18 cellular contexts compared by ENCODE assay signal in the genomic region with DNA sequence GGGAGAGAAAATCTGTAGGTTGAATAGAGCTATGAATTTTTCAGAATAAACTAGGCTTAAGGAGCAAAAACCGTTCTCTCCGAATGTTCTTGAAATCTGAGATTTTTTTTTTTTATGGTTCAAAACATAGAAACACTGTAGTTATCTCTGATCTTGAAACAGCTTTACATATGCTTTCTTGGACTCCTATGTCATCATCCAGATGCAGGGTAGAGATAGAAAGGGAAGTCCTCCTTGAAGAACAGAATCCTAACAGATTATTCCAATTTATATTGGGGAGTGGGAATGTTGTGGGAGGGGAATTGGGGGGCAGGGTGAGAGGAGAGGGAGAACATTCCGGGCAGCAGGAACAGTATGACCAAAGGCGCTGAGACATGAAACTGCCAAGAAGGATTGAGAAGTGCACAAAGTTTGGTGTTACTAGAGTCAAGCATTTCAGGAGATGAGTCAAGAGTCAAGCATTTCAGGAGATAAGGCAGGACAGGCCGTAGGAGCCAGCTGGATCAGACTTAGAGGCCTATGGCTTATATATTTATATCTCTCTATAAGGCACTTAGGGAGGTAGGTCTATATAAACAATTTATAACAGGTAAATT. TPM values are rescaled to one million over a fixed set of nuclear protein-coding genes. Genes with fewer than 3 reads are reported as not detected.
A peak's percentile ranks its signal among the peaks of the same experiment; 100 is the strongest.
DNase-seq lines count a peak whose midpoint lies in the region; ATAC-seq and TF ChIP-seq lines count a peak whose summit lies in the region.
"Had no signal": no experiment of that assay in that cellular context is flagged by ENCODE, and none has a peak within 500 bp of the region (broad histone marks: within the 10 kb centered on the region; RNA-seq: fewer than 3 reads in every experiment).

No MANE protein-coding gene starts in this region.

- H3K9me3 Mint-ChIP-seq in glutamatergic neuron (ENCODE audit: unreplicated experiment): no peaks in the 10 kb centered on the region
- H3K9me3 Mint-ChIP-seq: activated B cell treated with CpG ODN at 0.5 μM for 24 hours; CD4-positive, alpha-beta T cell had no signal

- H3K36me3 ChIP-seq in heart right ventricle: no peaks in the 10 kb centered on the region
- H3K36me3 ChIP-seq: neutrophil, stomach had no signal

- H3K27ac ChIP-seq in heart right ventricle: peak overlapping the region in 8 of 10 donors; percentile 8 to 74 (median 38)
- H3K27ac ChIP-seq: neutrophil had no signal

- 59 to 72% methylated on average over 5 of the region's 5 CpGs for WGBS in heart right ventricle, 2 donors

- DNase-seq in HS-27A (ENCODE audit: low read depth): peak; percentile 78
- DNase-seq in SW 1271 (lab: John Stamatoyannopoulos, UW): peak; percentile 4 to 73
- DNase-seq in heart right ventricle: no peak
- DNase-seq in renal cortical epithelial cell (ENCODE audit: low read depth): peak; percentile 46
- no peak for DNase-seq in pons (ENCODE audit: low spot score)
- DNase-seq in dermis blood vessel endothelial cell: no peak
- no peak for DNase-seq in glutamatergic neuron
- DNase-seq: activated B cell treated with CpG ODN at 0.5 μM for 24 hours; activated naive CD4-positive, alpha-beta T cell treated with anti-CD3 and anti-CD28 coated beads, Interleukin-2, amount 50 U/mL, for 16 hours; CD4-positive, alpha-beta T cell; GF-D8; GOT3; hypothalamus; MV-4-11; NCI-H2171; small intestine; stomach had no signal

- no peaks in the 10 kb centered on the region for H3K27me3 ChIP-seq in heart right ventricle
- H3K27me3 ChIP-seq: stomach had no signal

- H3K27me3 Mint-ChIP-seq in glutamatergic neuron (ENCODE audit: unreplicated experiment): peaks cover 1% of the 10 kb centered on the region

- intact Hi-C loops in heart right ventricle (cut with DNase I): no loop called here

- no peaks in the 10 kb centered on the region for H3K9me3 ChIP-seq in heart right ventricle
- H3K9me3 ChIP-seq: neutrophil, stomach had no signal

- H3K36me3 Mint-ChIP-seq in glutamatergic neuron (ENCODE audit: unreplicated experiment): no peaks in the 10 kb centered on the region

- H3K4me1 ChIP-seq in heart right ventricle: peaks cover 0 to 83% (median 31%) of the 10 kb centered on the region in 9 donors

- H3K4me3 ChIP-seq in heart right ventricle: no peak overlapping the region
- H3K4me3 ChIP-seq: stomach had no signal

- H3K4me3 Mint-ChIP-seq in glutamatergic neuron (ENCODE audit: unreplicated experiment): no peak overlapping the region
- H3K4me3 Mint-ChIP-seq: activated B cell treated with CpG ODN at 0.5 μM for 24 hours; CD4-positive, alpha-beta T cell had no signal

- H3K4me1 Mint-ChIP-seq in glutamatergic neuron (ENCODE audit: low read depth, unreplicated experiment): peaks cover 44% of the 10 kb centered on the region
- H3K4me1 Mint-ChIP-seq: activated B cell treated with CpG ODN at 0.5 μM for 24 hours had no signal

- no peak overlapping the region for H3K27ac Mint-ChIP-seq in glutamatergic neuron (ENCODE audit: unreplicated experiment)
- H3K27ac Mint-ChIP-seq: activated B cell treated with CpG ODN at 0.5 μM for 24 hours; CD4-positive, alpha-beta T cell had no signal

- no peak for TF ChIP-seq CTCF in heart right ventricle (IDR thresholded peaks at IDR 0.05)
- TF ChIP-seq CTCF in glutamatergic neuron (IDR thresholded peaks at IDR 0.05; ENCODE audit: partially characterized antibody, unreplicated experiment): no peak

- peak in 6 of 8 donors; percentile 38 to 80 (median 52) for ATAC-seq in heart right ventricle

RNA-seq across cellular contexts. Expression of gene ST3GAL6, which starts 21.9 kb away (rescaled TPM):
- total RNA-seq in heart right ventricle (10 to 100 TPM; 27.3 to 92.9 (median 62.6) TPM), renal cortical epithelial cell (1.4 and 3.1 TPM in 2 replicates), dermis blood vessel endothelial cell (18.6 and 30.1 TPM in 2 replicates), glutamatergic neuron (ENCODE audit: unreplicated experiment) (52.9 TPM)
- polyA plus RNA-seq in heart right ventricle: 10 to 100 TPM; 44.6 to 50.8 TPM
- total RNA-seq: activated B cell treated with CpG ODN at 0.5 μM for 24 hours had no signal

Comparison
In these comparisons a context has a peak if more than half of its experiments do, and no peak if none do; other contexts are left out.
1. DNase-seq: peak in HS-27A (single experiment), SW 1271 (2 of 2) and renal cortical epithelial cell (single experiment); none in heart right ventricle (0 of 2), pons (single experiment), dermis blood vessel endothelial cell (single experiment) and glutamatergic neuron (single experiment).